ENCODE assay signal across 8 cellular contexts in genomic region chr4:186723207-186724047, GRCh38. TPM values are rescaled to one million over a fixed set of nuclear protein-coding genes. Genes with fewer than 3 reads are reported as not detected.
DNase-seq lines count a peak whose midpoint lies in the region; ATAC-seq, FAIRE-seq and TF ChIP-seq lines count a peak whose summit lies in the region.

FAT1 (minus strand) TSS chr4:186723856; CDS start chr4:186709827, 14,029 bp downstream.

- peaks cover 0 to 11% (median 0%) of the 10 kb centered on the region in 3 donors for H3K9me3 ChIP-seq in esophagus squamous epithelium

- H3K9me3 Mint-ChIP-seq in T-cell = peaks cover 0 to 4% (median 0%) of the 10 kb centered on the region in 3 donors

- WGBS in esophagus squamous epithelium, 2 donors = no CpG with 5 or more reads among the region's 117 CpGs

- peak in 2 of 6 experiments; percentile 4 to 16 for TF ChIP-seq CTCF in esophagus squamous epithelium (IDR thresholded peaks at IDR 0.05)

- FAIRE-seq in H54 (lab: Jason Lieb, UNC) (no peak), urothelium cell line (lab: Jason Lieb, UNC) (no peak)

- peaks cover 0 to 23% (median 21%) of the 10 kb centered on the region in 3 donors for H3K4me1 Mint-ChIP-seq in T-cell

- TF ChIP-seq POLR2A in H54 (IDR thresholded peaks at IDR 0.05; ENCODE audit: low read depth, low read length) = peak; percentile 40; the same call in 1 of the 2 replicates
- TF ChIP-seq POLR2A in esophagus squamous epithelium (IDR thresholded peaks at IDR 0.05) = peak in 1 of 4 donors; percentile 39

- H3K36me3 ChIP-seq in esophagus squamous epithelium = no peaks in the 10 kb centered on the region

- H3K36me3 Mint-ChIP-seq in T-cell = no peaks in the 10 kb centered on the region

- H3K27me3 Mint-ChIP-seq in T-cell = peaks cover 33 to 51% of the 10 kb centered on the region in 2 donors

- POLR2A ChIA-PET in T-cell (lab: Charles Lee) = no interaction called here

- peaks cover 0 to 58% (median 0%) of the 10 kb centered on the region in 4 donors for H3K27me3 ChIP-seq in esophagus squamous epithelium

- intact Hi-C loops in esophagus squamous epithelium (cut with DNase I) = no loop called here

- peak within 1 kb of the TSS; percentile 88 to 92 (median 91) for H3K27ac ChIP-seq in esophagus squamous epithelium

- no peak for ATAC-seq in T-cell (replicated peaks in 1 of 4)
- ATAC-seq in GM21529 (IDR thresholded peaks at IDR 0.05; ENCODE audit: unreplicated experiment) = no peak
- no peak for ATAC-seq in GM19351 (IDR thresholded peaks at IDR 0.05; ENCODE audit: unreplicated experiment)

- H3K27ac Mint-ChIP-seq in T-cell = no peak within 1 kb of the TSS

- H3K4me3 ChIP-seq in esophagus squamous epithelium = peak within 1 kb of the TSS; percentile 75 to 94 (median 87)

- DNase-seq in AG08396 (ENCODE audit: low spot score) (peak; percentile 85), H54 (ENCODE audit: insufficient read length, low spot score) (peak; percentile 15), T-cell (no peak), esophagus squamous epithelium (lab: John Stamatoyannopoulos, UW) (no peak), mucosa of gallbladder (ENCODE audit: low spot score) (peak; percentile 56), urothelium cell line (ENCODE audit: low spot score) (peak; percentile 83)

- peak within 1 kb of the TSS; percentile 43 to 61 (median 44) for H3K4me3 Mint-ChIP-seq in T-cell

- H3K4me1 ChIP-seq in esophagus squamous epithelium = peaks cover 0 to 60% (median 0%) of the 10 kb centered on the region in 3 donors

- CTCF ChIA-PET in T-cell (lab: Charles Lee) = no interaction called here

RNA-seq across cellular contexts. Expression of gene FAT1, which starts in this region (rescaled TPM):
- total RNA-seq in T-cell (1 to 10 TPM in 3 of 5 donors, not detected in 2; 1.0 to 1.5 (median 1.5) TPM), esophagus squamous epithelium (100 to 1,000 TPM in 1 of 4 donors, 10 to 100 TPM in 3; 21.0 to 109 (median 76.4) TPM), mucosa of gallbladder (172 TPM)

Comparison
In these comparisons a context has a peak if more than half of its experiments do, and no peak if none do; other contexts are left out.
1. RNA of gene FAT1 (total RNA-seq): 172 TPM in mucosa of gallbladder (single experiment) and 21.0 to 109 TPM in esophagus squamous epithelium; 1.0 to 1.5 TPM in T-cell; every median in the first group is over 4 times any median in the second.
2. DNase-seq: peak in AG08396 (single experiment), H54 (single experiment), mucosa of gallbladder (single experiment) and urothelium cell line (single experiment); none in T-cell (0 of 34) and esophagus squamous epithelium (single experiment).